Comparison of ENCODE assay signal across 8 cellular contexts in genomic region chr7:36986429-36987362, GRCh38.
A peak's percentile ranks its signal among the peaks of the same experiment; 100 is the strongest.
DNase-seq lines count a peak whose midpoint lies in the region; ATAC-seq, FAIRE-seq and TF ChIP-seq lines count a peak whose summit lies in the region.

No MANE protein-coding gene starts in this region.

- BruUV-seq in mammary epithelial cell (replicated peaks; lab: Mats Ljungman, UMichigan) = no TSS peak

- no peaks in the 10 kb centered on the region for H3K36me3 ChIP-seq in WERI-Rb-1
- no peaks in the 10 kb centered on the region for H3K36me3 ChIP-seq in mammary epithelial cell (ENCODE audit: insufficient read depth, low read length)

- intact Hi-C loops in mammary epithelial cell (cut with micrococcal nuclease) = loop anchor here (1.0 kb wide), 3 partner anchors 155 to 212 kb away; no protein-coding TSS in a partner anchor

- H3K4me3 ChIP-seq in WERI-Rb-1 (ENCODE audit: low read depth, low read length) = peak overlapping the region; percentile 35; the same call in 1 of the 2 replicates
- H3K4me3 ChIP-seq in mammary epithelial cell (replicated peaks in 1 of 3; ENCODE audit: insufficient read depth in 1 of 3, low read depth in 2 of 3, low read length in 3 of 3) = no peak overlapping the region

- no peak overlapping the region for H3K4me2 ChIP-seq in mammary epithelial cell (ENCODE audit: insufficient read depth, low read depth, low read length)

- H2AFZ ChIP-seq in mammary epithelial cell (ENCODE audit: low read depth, low read length) = no peak overlapping the region

- dilution Hi-C loops in mammary epithelial cell (cut with HindIII; ENCODE audit: low sequenced_read_pairs) = no loop called here

- peak; percentile 89 for TF ChIP-seq CTCF in WERI-Rb-1 (IDR thresholded peaks at IDR 0.05; ENCODE audit: low read depth, low read length)
- peak; percentile 94 to 97 for TF ChIP-seq CTCF in mammary epithelial cell (conservative IDR thresholded peaks at IDR 0.05 in 1 of 2, IDR thresholded peaks at IDR 0.05 in 1 of 2; ENCODE audit: extremely low read depth in 1 of 2, insufficient read depth in 1 of 2, low read depth in 1 of 2, low read length in 2 of 2)

- H3K27me3 ChIP-seq in WERI-Rb-1 (ENCODE audit: insufficient read depth, low read depth, severe bottlenecking) = no peaks in the 10 kb centered on the region
- no peaks in the 10 kb centered on the region for H3K27me3 ChIP-seq in mammary epithelial cell (ENCODE audit: insufficient read depth, low read length)

- H3K9me3 ChIP-seq in WERI-Rb-1 (ENCODE audit: severe bottlenecking) (no peaks in the 10 kb centered on the region), mammary epithelial cell (replicated peaks; ENCODE audit: insufficient read depth, low read length) (no peaks in the 10 kb centered on the region)

- peak; percentile 56 for FAIRE-seq in islet of Langerhans (lab: Jason Lieb, UNC)

- H3K27ac ChIP-seq in WERI-Rb-1 (no peak overlapping the region), mammary epithelial cell (ENCODE audit: insufficient read depth, low read depth, low read length) (no peak overlapping the region)

- in situ Hi-C loops in mammary epithelial cell (cut with MboI; ENCODE audit: low sequenced_read_pairs in 2 of 2) = loop anchor here (10.0 to 25.0 kb wide), 3 partner anchors 198 to 499 kb away; no protein-coding TSS in a partner anchor

- H3K4me1 ChIP-seq in mammary epithelial cell (ENCODE audit: insufficient read depth, low read length) = no peaks in the 10 kb centered on the region

- DNase-seq in AG08395 (ENCODE audit: low spot score) = peak; percentile 83
- peak; percentile 90 for DNase-seq in NCI-H1105 (lab: John Stamatoyannopoulos, UW)
- peak; percentile 59 for DNase-seq in WERI-Rb-1
- peak; percentile 41 for DNase-seq in mammary epithelial cell
- peak; percentile 71 to 74 for DNase-seq in stimulated activated CD4-positive, alpha-beta T cell treated with anti-CD3 and anti-CD28 coated beads, Interleukin-2, amount 100 ng/mL, for 24 hours

- CTCF ChIA-PET in mammary epithelial cell (lab: Charles Lee; ENCODE audit: low non-redundant PET) = interaction anchor here (0.5 to 0.6 kb wide), 2 partner anchors 159 to 195 kb away, joined by 3 read pairs; no protein-coding TSS in a partner anchor

- H4K20me1 ChIP-seq in mammary epithelial cell (ENCODE audit: insufficient read depth, low read length) = no peaks in the 10 kb centered on the region

- no peak overlapping the region for H3K9ac ChIP-seq in mammary epithelial cell (ENCODE audit: insufficient read depth, low read length)

- 70% methylated on average over 13 of the region's 14 CpGs for WGBS in mammary epithelial cell (ENCODE audit: low coverage, missing lambda C conversion rate)

- ATAC-seq in GM19035 (IDR thresholded peaks at IDR 0.05; ENCODE audit: unreplicated experiment) (peak; percentile 54), GM18858 (IDR thresholded peaks at IDR 0.05; ENCODE audit: unreplicated experiment) (no peak)

- H3K79me2 ChIP-seq in mammary epithelial cell (ENCODE audit: insufficient read depth, low read length) = no peaks in the 10 kb centered on the region
